In genomic region chr4:180103794-180104193, GRCh38 we compare ENCODE assay signal across 23 cellular contexts.
"Had no signal": no experiment of that assay in that cellular context is flagged by ENCODE, and none has a peak within 500 bp of the region (broad histone marks: within the 10 kb centered on the region; RNA-seq: fewer than 3 reads in every experiment).

No MANE protein-coding gene starts in this region.

- H3K27me3 ChIP-seq: dorsolateral prefrontal cortex, esophagus muscularis mucosa, foreskin keratinocyte, gastrocnemius medialis, heart right ventricle, left lung had no signal

- H3K9me3 ChIP-seq: esophagus muscularis mucosa, gastrocnemius medialis, heart right ventricle, left lung, lower lobe of right lung, mucosa of descending colon had no signal

- DNase-seq: dermis blood vessel endothelial cell; dorsolateral prefrontal cortex; effector CD4-positive, alpha-beta T cell; effector memory CD4-positive, alpha-beta T cell; foreskin keratinocyte; gastrocnemius medialis; glutamatergic neuron; head of caudate nucleus; heart right ventricle; hippocampal formation; left cardiac atrium; left lung; left ventricle myocardium superior; lower lobe of right lung; mesenchymal stem cell; mucosa of descending colon; naive B cell; naive thymus-derived CD8-positive, alpha-beta T cell had no signal

- FAIRE-seq: endothelial cell of umbilical vein, islet of Langerhans, keratinocyte had no signal

- ATAC-seq: foreskin keratinocyte; gastrocnemius medialis; heart right ventricle; left cardiac atrium; left lung; left ventricle myocardium superior; lower lobe of right lung; mucosa of descending colon; naive thymus-derived CD8-positive, alpha-beta T cell had no signal

- H3K4me1 ChIP-seq: esophagus muscularis mucosa, foreskin keratinocyte, gastrocnemius medialis, heart right ventricle, left lung, lower lobe of right lung had no signal

- H3K27ac ChIP-seq: coronary artery, dorsolateral prefrontal cortex, esophagus muscularis mucosa, foreskin keratinocyte, gastrocnemius medialis, heart right ventricle, left lung, lower lobe of right lung had no signal

- H3K36me3 ChIP-seq: esophagus muscularis mucosa, gastrocnemius medialis, heart right ventricle, left lung, lower lobe of right lung had no signal

- H3K4me3 ChIP-seq: coronary artery, dorsolateral prefrontal cortex, esophagus muscularis mucosa, gastrocnemius medialis, heart right ventricle, left lung, lower lobe of right lung, mucosa of descending colon had no signal
